Comparison of ENCODE assay signal across 1 cellular context in the genomic region with DNA sequence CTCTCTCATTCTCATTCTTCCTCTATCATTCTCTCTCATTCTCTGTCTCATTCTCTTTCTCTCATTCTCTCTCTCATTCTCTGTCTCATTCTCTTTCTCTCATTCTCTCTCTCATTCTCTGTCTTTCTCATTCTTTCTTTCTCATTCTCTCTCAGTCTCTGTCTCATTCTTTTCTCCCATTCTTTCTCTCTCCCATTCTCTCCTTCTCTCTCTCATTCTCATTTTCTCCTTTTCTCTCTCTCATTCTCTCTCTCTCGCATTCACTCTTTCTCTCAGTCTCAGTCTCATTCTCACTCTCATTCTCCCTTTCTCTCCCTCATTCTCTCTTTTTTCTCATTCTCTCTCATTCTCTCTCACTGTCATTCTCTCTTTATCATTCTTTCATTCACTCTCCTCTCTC.
A peak's percentile ranks its signal among the peaks of the same experiment; 100 is the strongest.
TF ChIP-seq lines count a peak whose summit lies in the region.

No MANE protein-coding gene starts in this region.

TF ChIP-seq in HEK293, 187 proteins besides CTCF, POLR2A, EP300 and RAD21:
- TF ChIP-seq, protein P1, sequence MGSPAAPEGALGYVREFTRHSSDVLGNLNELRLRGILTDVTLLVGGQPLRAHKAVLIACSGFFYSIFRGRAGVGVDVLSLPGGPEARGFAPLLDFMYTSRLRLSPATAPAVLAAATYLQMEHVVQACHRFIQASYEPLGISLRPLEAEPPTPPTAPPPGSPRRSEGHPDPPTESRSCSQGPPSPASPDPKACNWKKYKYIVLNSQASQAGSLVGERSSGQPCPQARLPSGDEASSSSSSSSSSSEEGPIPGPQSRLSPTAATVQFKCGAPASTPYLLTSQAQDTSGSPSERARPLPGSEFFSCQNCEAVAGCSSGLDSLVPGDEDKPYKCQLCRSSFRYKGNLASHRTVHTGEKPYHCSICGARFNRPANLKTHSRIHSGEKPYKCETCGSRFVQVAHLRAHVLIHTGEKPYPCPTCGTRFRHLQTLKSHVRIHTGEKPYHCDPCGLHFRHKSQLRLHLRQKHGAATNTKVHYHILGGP (tag by site-specific recombination; IDR thresholded peaks at IDR 0.05) = 0 out of 2 replicates have a peak, but pooled peaks have one; percentile 11
- TF ChIP-seq ZNF571 (tag by site-specific recombination; IDR thresholded peaks at IDR 0.05) = 0 out of 2 replicates have a peak, but pooled peaks have one; percentile 49
- peak; percentile 94 for TF ChIP-seq ZNF366 (tag by site-specific recombination; conservative IDR thresholded peaks at IDR 0.05)
- TF ChIP-seq ZNF707 (tag by site-specific recombination; IDR thresholded peaks at IDR 0.05) = no peak
- peak; percentile 21; the same call in 1 of the 2 replicates for TF ChIP-seq ZNF311 (tag by site-specific recombination; IDR thresholded peaks at IDR 0.05; ENCODE audit: borderline replicate concordance)
- no peak for TF ChIP-seq BCL11A (tag by site-specific recombination; IDR thresholded peaks at IDR 0.05; ENCODE audit: low read depth)
- TF ChIP-seq PRDM1 (tag by site-specific recombination; IDR thresholded peaks at IDR 0.05) = peak; percentile 99
- TF ChIP-seq ZNF596 (tag by site-specific recombination; IDR thresholded peaks at IDR 0.05) = peak; percentile 88
